In genomic region chr14:21102472-21103164, GRCh38 we compare ENCODE assay signal across 8 cellular contexts. TPM values are rescaled to one million over a fixed set of nuclear protein-coding genes. Genes with fewer than 3 reads are reported as not detected.
DNase-seq lines count a peak whose midpoint lies in the region; ATAC-seq and TF ChIP-seq lines count a peak whose summit lies in the region.

No MANE protein-coding gene starts in this region.

- H3K36me3 Mint-ChIP-seq in IgD-negative memory B cell = no peaks in the 10 kb centered on the region
- H3K36me3 Mint-ChIP-seq in naive thymus-derived CD4-positive, alpha-beta T cell = peaks cover 0 to 1% (median 0%) of the 10 kb centered on the region in 5 donors

- H3K36me3 ChIP-seq in mammary epithelial cell (ENCODE audit: insufficient read depth, low read length) = no peaks in the 10 kb centered on the region
- no peaks in the 10 kb centered on the region for H3K36me3 ChIP-seq in naive thymus-derived CD4-positive, alpha-beta T cell (ENCODE audit: control insufficient read depth in 2 of 3, insufficient read depth in 3 of 3, low read length in 3 of 3)

- H3K27me3 Mint-ChIP-seq in IgD-negative memory B cell = peaks cover 20% of the 10 kb centered on the region
- H3K27me3 Mint-ChIP-seq in naive thymus-derived CD4-positive, alpha-beta T cell = peaks cover 0 to 15% (median 0%) of the 10 kb centered on the region in 5 donors

- H3K4me2 ChIP-seq in mammary epithelial cell (ENCODE audit: insufficient read depth, low read depth, low read length) = peak overlapping the region; percentile 92

- H3K9me3 ChIP-seq in mammary epithelial cell (replicated peaks; ENCODE audit: insufficient read depth, low read length) = no peaks in the 10 kb centered on the region
- H3K9me3 ChIP-seq in naive thymus-derived CD4-positive, alpha-beta T cell (ENCODE audit: control insufficient read depth in 2 of 3, low read length in 3 of 3) = no peaks in the 10 kb centered on the region

- intact Hi-C loops in mammary epithelial cell (cut with micrococcal nuclease) = loop anchor here (10.0 kb wide), 1 partner anchor 352 kb away; the partner anchor contains the start of gene CHD8
- intact Hi-C loops in naive thymus-derived CD4-positive, alpha-beta T cell (cut with micrococcal nuclease) = loop anchor here (1.0 to 5.0 kb wide), 14 partner anchors 113 to 760 kb away; partner anchors contain the start of genes CHD8 (in 2 of the 2), PIP4P1 (in 2 of the 2), TOX4 (in 2 of the 2) and HNRNPC (in 1 of the 2)

- peak overlapping the region; percentile 4 for H3K27ac ChIP-seq in mammary epithelial cell (ENCODE audit: insufficient read depth, low read depth, low read length)
- no peak overlapping the region for H3K27ac ChIP-seq in naive thymus-derived CD4-positive, alpha-beta T cell (ENCODE audit: low read depth, low read length)

- no peaks in the 10 kb centered on the region for H4K20me1 ChIP-seq in mammary epithelial cell (ENCODE audit: insufficient read depth, low read length)

- DNase-seq in COLO668 (lab: John Stamatoyannopoulos, UW; ENCODE audit: unreplicated experiment) = peak; percentile 41
- no peak for DNase-seq in mammary epithelial cell
- no peak for DNase-seq in naive thymus-derived CD4-positive, alpha-beta T cell
- DNase-seq in SKM-1 treated with dmso at 0.1 percent for 144 hours (lab: John Stamatoyannopoulos, UW; ENCODE audit: unreplicated experiment) = no peak
- DNase-seq in SW 1271 (lab: John Stamatoyannopoulos, UW) = no peak

- H3K79me2 ChIP-seq in mammary epithelial cell (ENCODE audit: insufficient read depth, low read length) = peaks cover 39% of the 10 kb centered on the region

- no TSS peak for BruUV-seq in mammary epithelial cell (replicated peaks; lab: Mats Ljungman, UMichigan)

- peak overlapping the region; percentile 32 to 85 (median 58) for H3K4me3 ChIP-seq in mammary epithelial cell (replicated peaks in 1 of 3; ENCODE audit: insufficient read depth in 1 of 3, low read depth in 2 of 3, low read length in 3 of 3)
- peak overlapping the region; percentile 94 for H3K4me3 ChIP-seq in naive thymus-derived CD4-positive, alpha-beta T cell (ENCODE audit: low read length)

- POLR2A ChIA-PET in naive thymus-derived CD4-positive, alpha-beta T cell (lab: Charles Lee) = interaction anchor here (2.4 to 5.9 kb wide), 4 partner anchors 9 to 88 kb away, joined by 14 to 53 read pairs (median 23); no protein-coding TSS in a partner anchor

- H3K27me3 ChIP-seq in mammary epithelial cell (ENCODE audit: insufficient read depth, low read length) = no peaks in the 10 kb centered on the region
- H3K27me3 ChIP-seq in naive thymus-derived CD4-positive, alpha-beta T cell (ENCODE audit: control insufficient read depth in 2 of 2, insufficient read depth in 2 of 2, low read length in 2 of 2) = peaks cover 0 to 4% of the 10 kb centered on the region in 2 donors

- TF ChIP-seq CTCF in mammary epithelial cell (conservative IDR thresholded peaks at IDR 0.05 in 1 of 2, IDR thresholded peaks at IDR 0.05 in 1 of 2; ENCODE audit: extremely low read depth in 1 of 2, insufficient read depth in 1 of 2, low read depth in 1 of 2, low read length in 2 of 2) = no peak

- in situ Hi-C loops in mammary epithelial cell (cut with MboI; ENCODE audit: low sequenced_read_pairs in 2 of 2) = loop anchor here in 1 of 2 donors (10.0 kb wide), 1 partner anchor 248 kb away; no protein-coding TSS in a partner anchor

- no peak for TF ChIP-seq POLR2A in GM18505 (IDR thresholded peaks at IDR 0.05; ENCODE audit: borderline replicate concordance, extremely low read depth, insufficient read depth, insufficient read length)

- ATAC-seq in naive thymus-derived CD4-positive, alpha-beta T cell = no peak
- ATAC-seq in HG03139 (IDR thresholded peaks at IDR 0.05; ENCODE audit: unreplicated experiment) = no peak
- no peak for ATAC-seq in GM18505 (IDR thresholded peaks at IDR 0.05; ENCODE audit: unreplicated experiment)

- peaks cover 13 to 26% (median 16%) of the 10 kb centered on the region in 3 donors for H3K4me1 Mint-ChIP-seq in IgD-negative memory B cell
- H3K4me1 Mint-ChIP-seq in naive thymus-derived CD4-positive, alpha-beta T cell = peaks cover 27 to 45% (median 30%) of the 10 kb centered on the region in 7 donors

- dilution Hi-C loops in mammary epithelial cell (cut with HindIII; ENCODE audit: low sequenced_read_pairs) = no loop called here

- peak overlapping the region; percentile 83 for H2AFZ ChIP-seq in mammary epithelial cell (ENCODE audit: low read depth, low read length)

- H3K27ac Mint-ChIP-seq in IgD-negative memory B cell = peak overlapping the region in 2 of 3 donors; percentile 68 to 77
- H3K27ac Mint-ChIP-seq in naive thymus-derived CD4-positive, alpha-beta T cell = peak overlapping the region in 5 of 9 donors; percentile 46 to 97 (median 82)

- H3K9me3 Mint-ChIP-seq in IgD-negative memory B cell = no peaks in the 10 kb centered on the region
- peaks cover 0 to 4% (median 0%) of the 10 kb centered on the region in 11 donors for H3K9me3 Mint-ChIP-seq in naive thymus-derived CD4-positive, alpha-beta T cell

- WGBS in mammary epithelial cell (ENCODE audit: low coverage, missing lambda C conversion rate) = 42% methylated on average over 3 of the region's 3 CpGs

- CTCF ChIA-PET in mammary epithelial cell (lab: Charles Lee; ENCODE audit: low non-redundant PET) = no interaction called here
- CTCF ChIA-PET in naive thymus-derived CD4-positive, alpha-beta T cell (lab: Charles Lee) = interaction anchor here (1.4 to 8.6 kb wide), 8 partner anchors 9 to 88 kb away, joined by 3 to 158 read pairs (median 27); partner anchors contain the start of gene ARHGEF40

- H3K9ac ChIP-seq in mammary epithelial cell (ENCODE audit: insufficient read depth, low read length) = peak overlapping the region; percentile 75

- H3K4me1 ChIP-seq in mammary epithelial cell (ENCODE audit: insufficient read depth, low read length) = peaks cover 59% of the 10 kb centered on the region
- peaks cover 3 to 9% of the 10 kb centered on the region in 2 donors for H3K4me1 ChIP-seq in naive thymus-derived CD4-positive, alpha-beta T cell (ENCODE audit: control insufficient read depth in 2 of 2, insufficient read depth in 2 of 2, low read length in 2 of 2)

- peak overlapping the region in 3 of 4 donors; percentile 41 to 86 (median 70) for H3K4me3 Mint-ChIP-seq in IgD-negative memory B cell
- H3K4me3 Mint-ChIP-seq in naive thymus-derived CD4-positive, alpha-beta T cell = peak overlapping the region in 7 of 10 donors; percentile 21 to 99 (median 55)

RNA-seq across cellular contexts. Expression of gene TMEM253, which starts 1.8 kb away (rescaled TPM):
- not detected for polyA plus RNA-seq in IgD-negative memory B cell
- 1 to 10 TPM in 1 of 2 donors, under 1 TPM in 1; 0.33 to 2.3 TPM for total RNA-seq in mammary epithelial cell
- 1.8 TPM for polyA plus RNA-seq in mammary epithelial cell
- polyA minus RNA-seq in mammary epithelial cell = not detected
- under 1 TPM in 3 of 5 experiments, not detected in 2; 0.56 to 0.73 (median 0.70) TPM for total RNA-seq in naive thymus-derived CD4-positive, alpha-beta T cell
- not detected for polyA plus RNA-seq in naive thymus-derived CD4-positive, alpha-beta T cell

RNA-seq across cellular contexts. Expression of gene ZNF219, which starts 4.2 kb away (rescaled TPM):
- polyA plus RNA-seq in IgD-negative memory B cell = 1.0 TPM
- total RNA-seq in mammary epithelial cell = 10 to 100 TPM; 25.0 to 62.1 TPM
- 37.9 TPM for polyA plus RNA-seq in mammary epithelial cell
- polyA minus RNA-seq in mammary epithelial cell = 4.9 TPM
- total RNA-seq in naive thymus-derived CD4-positive, alpha-beta T cell = 10 to 100 TPM in 2 of 5 experiments, 1 to 10 TPM in 3; 5.7 to 22.1 (median 9.1) TPM
- 1 to 10 TPM; 2.3 to 2.8 TPM for polyA plus RNA-seq in naive thymus-derived CD4-positive, alpha-beta T cell

RNA-seq across cellular contexts. Expression of gene ARHGEF40, which starts 32.5 kb away (rescaled TPM):
- not detected for polyA plus RNA-seq in IgD-negative memory B cell
- total RNA-seq in mammary epithelial cell = 10 to 100 TPM; 15.2 to 26.0 TPM
- 9.8 TPM for polyA plus RNA-seq in mammary epithelial cell
- polyA minus RNA-seq in mammary epithelial cell = 34.7 TPM
- total RNA-seq in naive thymus-derived CD4-positive, alpha-beta T cell = 10 to 100 TPM in 1 of 5 experiments, 1 to 10 TPM in 1, under 1 TPM in 2, not detected in 1; 0.65 to 40.5 (median 5.4) TPM
- polyA plus RNA-seq in naive thymus-derived CD4-positive, alpha-beta T cell = under 1 TPM in 1 of 2 donors, not detected in 1; 0.11 TPM

RNA-seq across cellular contexts. Expression of gene RNASE8, which starts 45.0 kb away (rescaled TPM):
- polyA plus RNA-seq in IgD-negative memory B cell (not detected), mammary epithelial cell (not detected)
- total RNA-seq in mammary epithelial cell = not detected
- not detected for polyA minus RNA-seq in mammary epithelial cell
- total RNA-seq in naive thymus-derived CD4-positive, alpha-beta T cell = not detected
- polyA plus RNA-seq in naive thymus-derived CD4-positive, alpha-beta T cell = not detected

RNA-seq across cellular contexts. Expression of gene OR5AU1, which starts 53.2 kb away (rescaled TPM):
- polyA plus RNA-seq in IgD-negative memory B cell (not detected), mammary epithelial cell (not detected)
- total RNA-seq in mammary epithelial cell = not detected
- polyA minus RNA-seq in mammary epithelial cell = not detected
- not detected for total RNA-seq in naive thymus-derived CD4-positive, alpha-beta T cell
- polyA plus RNA-seq in naive thymus-derived CD4-positive, alpha-beta T cell = not detected

Comparison
In these comparisons a context has a peak if more than half of its experiments do, and no peak if none do; other contexts are left out.
1. RNA of gene ZNF219, which starts 4.2 kb away (polyA plus RNA-seq): 37.9 TPM in mammary epithelial cell (single experiment); 2.3 to 2.8 TPM in naive thymus-derived CD4-positive, alpha-beta T cell and 1.0 TPM in IgD-negative memory B cell (single experiment); every median in the first group is over 10 times any median in the second.